In genomic region chr2:146661494-146662096, GRCh38 we compare ENCODE assay signal across 9 cellular contexts.
DNase-seq lines count a peak whose midpoint lies in the region; ATAC-seq, FAIRE-seq and TF ChIP-seq lines count a peak whose summit lies in the region.
"Had no signal": no experiment of that assay in that cellular context is flagged by ENCODE, and none has a peak within 500 bp of the region (broad histone marks: within the 10 kb centered on the region; RNA-seq: fewer than 3 reads in every experiment).

No MANE protein-coding gene starts in this region.

- intact Hi-C loops in endothelial cell of umbilical vein (cut with micrococcal nuclease) (loop anchor here (2.0 to 5.0 kb wide), 2 partner anchors 349 to 909 kb away; no protein-coding TSS in a partner anchor), aorta (cut with DNase I) (no loop called here)
- intact Hi-C loops in activated CD4-positive, alpha-beta T cell treated with anti-CD3 and anti-CD28 coated beads for 36 hours (cut with DNase I, micrococcal nuclease) = no loop called here

- H3K27me3 ChIP-seq in endothelial cell of umbilical vein (ENCODE audit: control insufficient read depth in 2 of 2, insufficient read depth in 2 of 2, low read length in 2 of 2) (no peaks in the 10 kb centered on the region), aorta (ENCODE audit: control insufficient read depth in 1 of 2, insufficient read depth in 2 of 2, low read length in 1 of 2) (no peaks in the 10 kb centered on the region)

- H3K9me3 Mint-ChIP-seq in progenitor cell of endocrine pancreas (ENCODE audit: low read depth) = peaks cover 4% of the 10 kb centered on the region
- H3K9me3 Mint-ChIP-seq in activated naive CD4-positive, alpha-beta T cell treated with anti-CD3 and anti-CD28 coated beads, Interleukin-2, amount 10 ng/mL, durations not matched to agents 7 days and 5 days = no peaks in the 10 kb centered on the region
- no peaks in the 10 kb centered on the region for H3K9me3 Mint-ChIP-seq in activated CD4-positive, alpha-beta T cell treated with anti-CD3 and anti-CD28 coated beads for 36 hours (ENCODE audit: low read depth)
- H3K9me3 Mint-ChIP-seq: dendritic cell treated with granulocyte-macrophage colony-stimulating factor and Interleukin-4, amounts not matched to agents 40 ng/mL and 50 ng/mL, for 4 days had no signal

- H3K9me3 ChIP-seq in endothelial cell of umbilical vein (replicated peaks; ENCODE audit: control insufficient read depth, insufficient read depth, low read length) (no peaks in the 10 kb centered on the region), aorta (ENCODE audit: control insufficient read depth, low read length) (no peaks in the 10 kb centered on the region)

- no peak overlapping the region for H3K27ac Mint-ChIP-seq in progenitor cell of endocrine pancreas
- no peak overlapping the region for H3K27ac Mint-ChIP-seq in activated naive CD4-positive, alpha-beta T cell treated with anti-CD3 and anti-CD28 coated beads, Interleukin-2, amount 10 ng/mL, durations not matched to agents 7 days and 5 days
- no peak overlapping the region for H3K27ac Mint-ChIP-seq in activated CD4-positive, alpha-beta T cell treated with anti-CD3 and anti-CD28 coated beads for 36 hours
- H3K27ac Mint-ChIP-seq: dendritic cell treated with granulocyte-macrophage colony-stimulating factor and Interleukin-4, amounts not matched to agents 40 ng/mL and 50 ng/mL, for 4 days had no signal

- DNase-seq in A172 (ENCODE audit: low spot score) (peak; percentile 51), NCI-H748 (lab: John Stamatoyannopoulos, UW; ENCODE audit: unreplicated experiment) (peak; percentile 53), endothelial cell of umbilical vein (ENCODE audit: low read depth, low spot score) (peak; percentile 56), progenitor cell of endocrine pancreas (ENCODE audit: low spot score, unreplicated experiment) (no peak), aorta (no peak)
- no peak for DNase-seq in activated naive CD4-positive, alpha-beta T cell treated with anti-CD3 and anti-CD28 coated beads, Interleukin-2, amount 10 ng/mL, durations not matched to agents 7 days and 5 days
- no peak for DNase-seq in activated CD4-positive, alpha-beta T cell treated with anti-CD3 and anti-CD28 coated beads for 36 hours

- H3K9me1 ChIP-seq in endothelial cell of umbilical vein (replicated peaks; ENCODE audit: control insufficient read depth, extremely low read depth, insufficient read depth, low read length) = no peaks in the 10 kb centered on the region

- TF ChIP-seq POLR2A in endothelial cell of umbilical vein (IDR thresholded peaks at IDR 0.05; ENCODE audit: low read depth, low read length) = no peak

- no peak overlapping the region for H3K4me2 ChIP-seq in endothelial cell of umbilical vein (ENCODE audit: insufficient read depth, low read length)

- FAIRE-seq in endothelial cell of umbilical vein (lab: Jason Lieb, UNC) = no peak

- H3K9ac ChIP-seq in endothelial cell of umbilical vein (replicated peaks; ENCODE audit: extremely low read depth, insufficient read depth, low read length) = no peak overlapping the region

- CTCF ChIA-PET in endothelial cell of umbilical vein (lab: Charles Lee) = interaction anchor here (0.7 to 1.7 kb wide), 7 partner anchors 9 to 909 kb away, joined by 3 to 8 read pairs (median 3); no protein-coding TSS in a partner anchor
- CTCF ChIA-PET in activated naive CD4-positive, alpha-beta T cell treated with anti-CD3 and anti-CD28 coated beads, Interleukin-2, amount 10 ng/mL, durations not matched to agents 7 days and 5 days (lab: Charles Lee) = no interaction called here
- CTCF ChIA-PET in activated CD4-positive, alpha-beta T cell treated with anti-CD3 and anti-CD28 coated beads for 36 hours (lab: Charles Lee) = no interaction called here

- TF ChIP-seq CTCF in endothelial cell of umbilical vein (IDR thresholded peaks at IDR 0.05; ENCODE audit: extremely low read depth in 1 of 2, insufficient read depth in 1 of 2, low read depth in 1 of 2, low read length in 2 of 2) (peak; percentile 26 to 50), progenitor cell of endocrine pancreas (IDR thresholded peaks at IDR 0.05; ENCODE audit: unreplicated experiment) (peak; percentile 82)

- POLR2A ChIA-PET in endothelial cell of umbilical vein (lab: Charles Lee) = no interaction called here
- POLR2A ChIA-PET in activated CD4-positive, alpha-beta T cell treated with anti-CD3 and anti-CD28 coated beads for 36 hours (lab: Charles Lee) = no interaction called here

- no peaks in the 10 kb centered on the region for H3K36me3 ChIP-seq in endothelial cell of umbilical vein (ENCODE audit: control insufficient read depth in 2 of 2, extremely low read depth in 1 of 2, insufficient read depth in 2 of 2, low read length in 2 of 2)
- no peaks in the 10 kb centered on the region for H3K36me3 ChIP-seq in aorta (ENCODE audit: control insufficient read depth in 1 of 2, insufficient read depth in 2 of 2, low read length in 1 of 2)

- H3K4me3 ChIP-seq in endothelial cell of umbilical vein (replicated peaks in 1 of 3; ENCODE audit: insufficient read depth in 1 of 3, low read depth in 1 of 3, low read length in 3 of 3) = no peak overlapping the region
- no peak overlapping the region for H3K4me3 ChIP-seq in aorta (ENCODE audit: low read length in 2 of 2)

- H3K4me1 Mint-ChIP-seq in progenitor cell of endocrine pancreas (ENCODE audit: low read depth) = no peaks in the 10 kb centered on the region
- no peaks in the 10 kb centered on the region for H3K4me1 Mint-ChIP-seq in activated naive CD4-positive, alpha-beta T cell treated with anti-CD3 and anti-CD28 coated beads, Interleukin-2, amount 10 ng/mL, durations not matched to agents 7 days and 5 days
- H3K4me1 Mint-ChIP-seq in activated CD4-positive, alpha-beta T cell treated with anti-CD3 and anti-CD28 coated beads for 36 hours = no peaks in the 10 kb centered on the region

- no peak overlapping the region for H3K4me3 Mint-ChIP-seq in progenitor cell of endocrine pancreas (ENCODE audit: low read depth)
- no peak overlapping the region for H3K4me3 Mint-ChIP-seq in activated naive CD4-positive, alpha-beta T cell treated with anti-CD3 and anti-CD28 coated beads, Interleukin-2, amount 10 ng/mL, durations not matched to agents 7 days and 5 days
- no peak overlapping the region for H3K4me3 Mint-ChIP-seq in activated CD4-positive, alpha-beta T cell treated with anti-CD3 and anti-CD28 coated beads for 36 hours
- H3K4me3 Mint-ChIP-seq: dendritic cell treated with granulocyte-macrophage colony-stimulating factor and Interleukin-4, amounts not matched to agents 40 ng/mL and 50 ng/mL, for 4 days had no signal

- H3K79me2 ChIP-seq in endothelial cell of umbilical vein (ENCODE audit: control insufficient read depth, insufficient read depth, low read length) = no peaks in the 10 kb centered on the region

- H2AFZ ChIP-seq in endothelial cell of umbilical vein (ENCODE audit: low read depth, low read length) = no peak overlapping the region

- H3K27ac ChIP-seq in endothelial cell of umbilical vein (ENCODE audit: insufficient read depth, low read depth, low read length) (no peak overlapping the region), aorta (ENCODE audit: low read depth in 1 of 2, low read length in 2 of 2) (no peak overlapping the region)

- no peaks in the 10 kb centered on the region for H4K20me1 ChIP-seq in endothelial cell of umbilical vein (replicated peaks; ENCODE audit: control insufficient read depth, extremely low read depth, insufficient read depth, low read length)

- H3K36me3 Mint-ChIP-seq in progenitor cell of endocrine pancreas (ENCODE audit: insufficient read depth) = no peaks in the 10 kb centered on the region
- H3K36me3 Mint-ChIP-seq in activated naive CD4-positive, alpha-beta T cell treated with anti-CD3 and anti-CD28 coated beads, Interleukin-2, amount 10 ng/mL, durations not matched to agents 7 days and 5 days = no peaks in the 10 kb centered on the region
- no peaks in the 10 kb centered on the region for H3K36me3 Mint-ChIP-seq in activated CD4-positive, alpha-beta T cell treated with anti-CD3 and anti-CD28 coated beads for 36 hours (ENCODE audit: low read depth)

- no peaks in the 10 kb centered on the region for H3K27me3 Mint-ChIP-seq in progenitor cell of endocrine pancreas
- H3K27me3 Mint-ChIP-seq in activated naive CD4-positive, alpha-beta T cell treated with anti-CD3 and anti-CD28 coated beads, Interleukin-2, amount 10 ng/mL, durations not matched to agents 7 days and 5 days = no peaks in the 10 kb centered on the region
- no peaks in the 10 kb centered on the region for H3K27me3 Mint-ChIP-seq in activated CD4-positive, alpha-beta T cell treated with anti-CD3 and anti-CD28 coated beads for 36 hours
- H3K27me3 Mint-ChIP-seq: dendritic cell treated with granulocyte-macrophage colony-stimulating factor and Interleukin-4, amounts not matched to agents 40 ng/mL and 50 ng/mL, for 4 days had no signal

- dilution Hi-C loops in endothelial cell of umbilical vein (cut with MboI; ENCODE audit: extremely low pct_ligation_motif_present, low sequenced_read_pairs) = no loop called here

- BruUV-seq in endothelial cell of umbilical vein (replicated peaks; lab: Mats Ljungman, UMichigan) = no TSS peak

- ATAC-seq in GM18502 (IDR thresholded peaks at IDR 0.05; ENCODE audit: poor library complexity, unreplicated experiment) (peak; percentile 49), aorta (ENCODE audit: low FRiP score) (no peak)
- ATAC-seq in activated CD4-positive, alpha-beta T cell treated with anti-CD3 and anti-CD28 coated beads for 36 hours = no peak

- peaks cover 6% of the 10 kb centered on the region for H3K4me1 ChIP-seq in endothelial cell of umbilical vein (ENCODE audit: control insufficient read depth, extremely low read depth, insufficient read depth, low read length)
- no peaks in the 10 kb centered on the region for H3K4me1 ChIP-seq in aorta (ENCODE audit: control insufficient read depth in 1 of 2, insufficient read depth in 2 of 2, low read length in 2 of 2)

TF ChIP-seq in endothelial cell of umbilical vein, 7 proteins besides CTCF, POLR2A, EP300 and RAD21:
- no peak for TF ChIP-seq POLR2AphosphoS5 (IDR thresholded peaks at IDR 0.05; ENCODE audit: insufficient read depth, low read depth, low read length)
- no peak for TF ChIP-seq JUN (IDR thresholded peaks at IDR 0.05; ENCODE audit: borderline replicate concordance, insufficient read depth, insufficient read length, low read depth)
- no peak for TF ChIP-seq GATA2 (IDR thresholded peaks at IDR 0.05; ENCODE audit: insufficient read depth, insufficient read length, low read depth, low read length)
- no peak for TF ChIP-seq FOS (IDR thresholded peaks at IDR 0.05; ENCODE audit: borderline replicate concordance, insufficient read depth, low read length)

Comparison
In these comparisons a context has a peak if more than half of its experiments do, and no peak if none do; other contexts are left out.
1. DNase-seq: peak in A172 (single experiment), NCI-H748 (single experiment) and endothelial cell of umbilical vein (single experiment); none in progenitor cell of endocrine pancreas (single experiment), aorta (0 of 2), activated naive CD4-positive, alpha-beta T cell treated with anti-CD3 and anti-CD28 coated beads, Interleukin-2, amount 10 ng/mL, durations not matched to agents 7 days and 5 days (single experiment) and activated CD4-positive, alpha-beta T cell treated with anti-CD3 and anti-CD28 coated beads for 36 hours (single experiment).